In the genomic region with DNA sequence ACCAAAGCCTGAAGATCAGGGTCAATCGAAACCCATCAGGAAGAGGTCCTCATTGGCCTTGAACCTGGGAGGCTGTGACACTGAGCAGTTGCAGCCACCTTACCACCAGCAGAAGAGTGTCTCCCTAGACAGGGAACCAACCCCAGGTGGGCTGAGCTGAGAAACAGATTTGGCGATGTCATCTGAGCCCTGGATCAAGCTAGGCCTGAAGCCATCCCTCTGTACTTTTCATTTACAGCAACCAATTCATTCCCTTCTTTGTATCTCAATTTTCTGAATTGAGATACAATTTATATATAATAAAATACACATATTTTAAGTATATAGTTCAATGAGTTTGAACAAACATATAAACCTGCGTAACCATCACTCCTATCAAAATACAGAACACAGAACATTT, we compare ENCODE assay signal across 22 cellular contexts. TPM values are rescaled to one million over a fixed set of nuclear protein-coding genes. Genes with fewer than 3 reads are reported as not detected.
DNase-seq lines count a peak whose midpoint lies in the region; ATAC-seq, FAIRE-seq and TF ChIP-seq lines count a peak whose summit lies in the region.
"Had no signal": no experiment of that assay in that cellular context is flagged by ENCODE, and none has a peak within 500 bp of the region (broad histone marks: within the 10 kb centered on the region; RNA-seq: fewer than 3 reads in every experiment).

No MANE protein-coding gene starts in this region.

- H3K27me3 ChIP-seq in Caco-2 (replicated peaks; ENCODE audit: control insufficient read depth, insufficient read depth, low read length) (no peaks in the 10 kb centered on the region), PC-3 (ENCODE audit: low read length) (no peaks in the 10 kb centered on the region), hepatocyte (no peaks in the 10 kb centered on the region), small intestine (ENCODE audit: control insufficient read depth in 2 of 2, insufficient read depth in 2 of 2, low read length in 2 of 2) (no peaks in the 10 kb centered on the region), WERI-Rb-1 (ENCODE audit: insufficient read depth, low read depth, severe bottlenecking) (no peaks in the 10 kb centered on the region)

- peak overlapping the region; percentile 68 for H3K4me3 Mint-ChIP-seq in Caco-2 (ENCODE audit: unreplicated experiment)
- H3K4me3 Mint-ChIP-seq: B cell had no signal

- H3F3A ChIP-seq in PC-3 (ENCODE audit: low read length, unreplicated experiment), result no peaks in the 10 kb centered on the region

- H4K20me1 ChIP-seq in PC-3 (ENCODE audit: low read length), result no peaks in the 10 kb centered on the region
- peaks cover 3% of the 10 kb centered on the region for H4K20me1 ChIP-seq in hepatocyte (ENCODE audit: insufficient read depth, poor library complexity, severe bottlenecking)

- H3K9me3 Mint-ChIP-seq in Caco-2 (ENCODE audit: unreplicated experiment), result no peaks in the 10 kb centered on the region

- H3K9me2 ChIP-seq in PC-3 (replicated peaks; ENCODE audit: low read length) (no peaks in the 10 kb centered on the region), hepatocyte (replicated peaks; ENCODE audit: insufficient read depth) (no peaks in the 10 kb centered on the region)

- intact Hi-C loops in Caco-2 (cut with micrococcal nuclease; ENCODE audit: unreplicated experiment), result no loop called here
- intact Hi-C loops in PC-3 (cut with micrococcal nuclease), result no loop called here
- intact Hi-C loops in cardiac septum (cut with DNase I), result no loop called here

- in situ Hi-C loops in GM13976 (cut with MboI; ENCODE audit: low sequenced_read_pairs, unreplicated experiment), result no loop called here

- H3K4me3 ChIP-seq in Caco-2 (ENCODE audit: low read depth, low read length) (no peak overlapping the region), PC-3 (ENCODE audit: low read length) (no peak overlapping the region), hepatocyte (no peak overlapping the region), small intestine (ENCODE audit: low read depth in 1 of 2, low read length in 2 of 2) (no peak overlapping the region), WERI-Rb-1 (ENCODE audit: low read depth, low read length) (no peak overlapping the region)
- H3K4me3 ChIP-seq: K562 had no signal

- H3K27ac Mint-ChIP-seq in Caco-2 (ENCODE audit: unreplicated experiment), result peak overlapping the region; percentile 98
- H3K27ac Mint-ChIP-seq: B cell had no signal

- no peaks in the 10 kb centered on the region for H3K27me3 Mint-ChIP-seq in Caco-2 (ENCODE audit: insufficient read depth, unreplicated experiment)
- H3K27me3 Mint-ChIP-seq: B cell had no signal

- H3K4me2 ChIP-seq in PC-3 (ENCODE audit: low read length) (no peak overlapping the region), hepatocyte (no peak overlapping the region)

- POLR2A ChIA-PET in Caco-2 (lab: Charles Lee) (no interaction called here), PC-3 (lab: Charles Lee; ENCODE audit: unreplicated experiment) (no interaction called here)

- H2AFZ ChIP-seq in PC-3 (ENCODE audit: low read length), result no peak overlapping the region
- H2AFZ ChIP-seq in hepatocyte, result no peak overlapping the region

- H3K79me2 ChIP-seq in PC-3 (ENCODE audit: low read length) (peaks cover 80% of the 10 kb centered on the region), hepatocyte (peaks cover 73% of the 10 kb centered on the region)

- H3K4me1 ChIP-seq in Caco-2 (peaks cover 70% of the 10 kb centered on the region), PC-3 (ENCODE audit: insufficient read depth, low read length) (peaks cover 74% of the 10 kb centered on the region), hepatocyte (ENCODE audit: insufficient read depth) (peaks cover 43% of the 10 kb centered on the region), small intestine (ENCODE audit: control insufficient read depth in 2 of 2, insufficient read depth in 1 of 2, low read depth in 1 of 2, low read length in 1 of 2) (peaks cover 2 to 11% of the 10 kb centered on the region in 2 donors)

- ATAC-seq in PC-3, result no peak
- ATAC-seq: K562, SK-N-SH treated with all-trans-retinoic acid at 6 μM for 48 hours had no signal

- H3K9ac ChIP-seq in PC-3 (ENCODE audit: low read length), result no peak overlapping the region

- FAIRE-seq in small intestine (lab: Jason Lieb, UNC), result no peak
- FAIRE-seq: A204.1, K562 had no signal

- H3K9me3 ChIP-seq in Caco-2, result no peaks in the 10 kb centered on the region
- no peaks in the 10 kb centered on the region for H3K9me3 ChIP-seq in PC-3 (ENCODE audit: low read length)
- no peaks in the 10 kb centered on the region for H3K9me3 ChIP-seq in hepatocyte (ENCODE audit: low read depth)
- no peaks in the 10 kb centered on the region for H3K9me3 ChIP-seq in small intestine (ENCODE audit: control insufficient read depth, low read depth)
- no peaks in the 10 kb centered on the region for H3K9me3 ChIP-seq in WERI-Rb-1 (ENCODE audit: severe bottlenecking)

- DNase-seq in Caco-2 (no peak), PC-3 (no peak), hepatocyte (ENCODE audit: low spot score) (no peak), small intestine (no peak), cardiac septum (ENCODE audit: low spot score) (no peak), GM13976 (ENCODE audit: low spot score) (no peak), WERI-Rb-1 (no peak)
- no peak for DNase-seq in activated effector memory CD4-positive, alpha-beta T cell treated with Interleukin-2 at 50 U/mL for 16 hours
- DNase-seq: DMS 273 treated with DMSO at 0.1 percent for 48 hours, DMS79 treated with DMSO at 0.1 percent for 48 hours, H7, MM.1S, NCI-H1048, NCI-H1417 treated with DMSO at 0.1 percent for 48 hours, NCI-H187 treated with DMSO at 0.1 percent for 48 hours, NCI-H2107, NCI-H446 treated with DMSO at 0.1 percent for 48 hours, NCI-H526 treated with DMSO at 0.1 percent for 48 hours had no signal

- H3K36me3 ChIP-seq in Caco-2 (ENCODE audit: control insufficient read depth, insufficient read depth, low read length) (peaks cover 2% of the 10 kb centered on the region; the same call in 1 of the 2 replicates), PC-3 (ENCODE audit: low read depth, low read length) (peaks cover 10% of the 10 kb centered on the region), hepatocyte (replicated peaks; ENCODE audit: insufficient read depth, low read depth) (no peaks in the 10 kb centered on the region), small intestine (ENCODE audit: control insufficient read depth in 2 of 2, insufficient read depth in 2 of 2, low read length in 2 of 2) (peaks cover 0 to 1% of the 10 kb centered on the region in 2 donors), WERI-Rb-1 (peaks cover 26% of the 10 kb centered on the region)

- WGBS in hepatocyte (ENCODE audit: low lambda C conversion rate, missing lambda C conversion rate), result 100% methylated on average over 3 of the region's 3 CpGs
- WGBS in small intestine, 3 donors, result 96 to 99% (median 97%) methylated on average over 3 of the region's 3 CpGs

- no TSS peak for BruUV-seq in Caco-2 (replicated peaks; lab: Mats Ljungman, UMichigan)
- BruUV-seq in PC-3 (replicated peaks; lab: Mats Ljungman, UMichigan), result no TSS peak

- H3K36me3 Mint-ChIP-seq in Caco-2 (ENCODE audit: insufficient read depth, unreplicated experiment), result peaks cover 96% of the 10 kb centered on the region

- H3K27ac ChIP-seq in PC-3 (ENCODE audit: low read length) (0 out of 2 replicates have a peak overlapping the region, but pooled peaks have one; percentile 92), hepatocyte (peak overlapping the region; percentile 98), small intestine (ENCODE audit: low read depth in 1 of 2, low read length in 1 of 2) (peak overlapping the region; percentile 81 to 92), WERI-Rb-1 (no peak overlapping the region)

- CTCF ChIA-PET in Caco-2 (lab: Charles Lee), result no interaction called here
- CTCF ChIA-PET in PC-3 (lab: Charles Lee), result no interaction called here

- peaks cover 54% of the 10 kb centered on the region for H3K4me1 Mint-ChIP-seq in Caco-2 (ENCODE audit: low read depth, unreplicated experiment)
- H3K4me1 Mint-ChIP-seq: B cell had no signal

- TF ChIP-seq CTCF in Caco-2 (IDR thresholded peaks at IDR 0.05; ENCODE audit: insufficient read depth in 1 of 2, low read depth in 1 of 2, low read length in 1 of 2, severe bottlenecking in 1 of 2, unreplicated experiment in 1 of 2) (no peak), PC-3 (conservative IDR thresholded peaks at IDR 0.05; ENCODE audit: low read depth, low read length) (no peak), hepatocyte (IDR thresholded peaks at IDR 0.05; ENCODE audit: poor library complexity) (no peak), GM13976 (IDR thresholded peaks at IDR 0.05; ENCODE audit: borderline replicate concordance, control extremely low read depth, extremely low read depth, insufficient read depth, missing control alignments) (no peak), WERI-Rb-1 (IDR thresholded peaks at IDR 0.05; ENCODE audit: low read depth, low read length) (no peak)

RNA-seq across cellular contexts. Expression of gene RHPN2, which starts 14.6 kb away (rescaled TPM):
- total RNA-seq in Caco-2 (2022) (69.5 and 78.5 TPM in 2 replicates), PC-3 (2014; rRNA removed) (21.8 and 32.8 TPM in 2 replicates), hepatocyte (67.6 and 67.9 TPM in 2 replicates), cardiac septum (0.67 TPM)
- polyA plus RNA-seq in hepatocyte (44.3 and 54.2 TPM in 2 replicates), small intestine (10 to 100 TPM; 20.7 to 67.6 (median 34.2) TPM)

RNA-seq across cellular contexts. Expression of gene GPATCH1, which starts 30.9 kb away (rescaled TPM):
- total RNA-seq in Caco-2 (2022) (16.1 and 17.1 TPM in 2 replicates), PC-3 (2014; rRNA removed) (3.9 and 6.9 TPM in 2 replicates), hepatocyte (6.7 and 14.5 TPM in 2 replicates), cardiac septum (5.2 TPM)
- polyA plus RNA-seq in hepatocyte (6.8 and 9.7 TPM in 2 replicates), small intestine (1 to 10 TPM; 4.6 to 9.2 (median 8.9) TPM)

Comparison
In these comparisons a context has a peak if more than half of its experiments do, and no peak if none do; other contexts are left out.
1. RNA of gene RHPN2, which starts 14.6 kb away (total RNA-seq): 69.5 to 78.5 TPM in Caco-2, 67.6 to 67.9 TPM in hepatocyte and 21.8 to 32.8 TPM in PC-3; 0.67 TPM in cardiac septum (single experiment); every median in the first group is over 10 times any median in the second.